8 cellular contexts compared by ENCODE assay signal in the genomic region with DNA sequence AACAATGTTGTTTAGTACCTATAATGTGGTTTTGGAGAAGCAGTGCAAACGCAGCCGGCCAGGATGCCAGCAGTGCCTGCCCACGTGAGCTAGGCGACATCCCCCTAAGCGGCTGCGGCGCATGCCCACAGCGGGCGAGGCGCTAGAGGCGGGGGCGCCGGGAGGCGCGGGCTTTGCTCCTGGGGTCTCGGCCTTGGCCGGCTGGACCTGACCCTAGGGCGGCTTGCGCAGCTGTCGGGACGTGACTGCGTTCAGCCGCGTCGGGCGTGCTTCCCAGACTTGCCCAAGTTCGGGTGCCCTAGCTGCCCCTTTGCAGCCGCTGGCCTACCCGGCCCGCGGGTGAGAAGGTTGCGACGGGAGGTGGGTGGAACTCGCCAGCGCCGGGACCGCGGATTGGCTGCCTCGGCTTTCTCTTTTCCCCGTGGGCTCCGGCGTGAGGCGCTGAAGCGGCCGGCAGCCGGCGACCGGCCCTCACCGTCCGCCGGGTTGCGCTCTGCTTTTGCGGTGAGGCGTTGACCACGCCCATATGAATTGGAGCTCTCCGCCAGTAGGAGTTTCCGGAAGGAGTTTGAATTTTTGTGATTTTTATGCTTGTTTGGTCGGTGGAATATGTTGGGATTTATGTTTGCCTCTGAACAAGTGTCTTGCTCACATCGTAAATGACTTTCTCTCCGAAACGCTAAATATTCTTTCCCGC. TPM values are rescaled to one million over a fixed set of nuclear protein-coding genes. Genes with fewer than 3 reads are reported as not detected.
DNase-seq lines count a peak whose midpoint lies in the region; ATAC-seq lines count a peak whose summit lies in the region.

A gene (plus strand): TSS at position 122 of the 697 bp plus-strand sequence. CDS start 599 bp downstream, outside the sequence.

- H3K27ac ChIP-seq in epithelial cell of prostate = peak within 1 kb of the TSS; percentile 84

- DNase-seq in DMS114 treated with DMSO at 0.1 percent for 48 hours (lab: John Stamatoyannopoulos, UW; ENCODE audit: unreplicated experiment) (peak; percentile 84), HuH-7.5 (ENCODE audit: low spot score) (peak; percentile 71), OCI-M1 (lab: John Stamatoyannopoulos, UW) (peak; percentile 95), activated T-cell treated with anti-CD3 and anti-CD28 coated beads for 24 hours (ENCODE audit: low read depth) (peak; percentile 74), epithelial cell of prostate (ENCODE audit: low read depth, low spot score) (no peak), mucosa of gallbladder (ENCODE audit: low spot score) (peak; percentile 91)
- peak; percentile 55 to 64 for DNase-seq in stimulated activated CD8-positive, alpha-beta memory T cell treated with anti-CD3 and anti-CD28 coated beads, Interleukin-4, amount 100 ng/mL, for 4 hours (ENCODE audit: low read depth in 2 of 2, low spot score in 1 of 2)

- peak; percentile 83 for ATAC-seq in GM21526 (IDR thresholded peaks at IDR 0.05; ENCODE audit: low FRiP score, unreplicated experiment)

RNA-seq across cellular contexts. Expression of the gene that starts here (rescaled TPM):
- total RNA-seq in mucosa of gallbladder = 46.0 TPM
